ENCODE assay signal across 21 cellular contexts in the genomic region with DNA sequence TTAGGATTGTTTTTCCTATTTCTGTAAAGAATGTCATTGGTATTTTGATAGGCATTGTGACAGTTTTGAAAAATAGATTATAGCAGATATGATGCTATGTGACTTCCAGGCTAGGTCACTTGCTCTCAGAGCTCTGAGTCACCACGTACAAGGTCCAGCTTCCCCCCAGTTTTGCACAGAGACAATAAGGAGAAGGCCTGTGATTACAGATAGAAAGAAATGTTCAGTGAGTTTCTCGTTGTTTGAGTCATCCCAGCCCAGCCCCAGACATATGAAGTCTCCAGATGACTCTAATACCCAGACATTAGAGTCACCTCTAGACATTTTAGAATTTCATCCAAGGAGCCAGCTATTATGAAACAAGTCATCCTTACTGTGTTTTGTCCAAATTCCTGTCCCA. TPM values are rescaled to one million over a fixed set of nuclear protein-coding genes. Genes with fewer than 3 reads are reported as not detected.
A peak's percentile ranks its signal among the peaks of the same experiment; 100 is the strongest.
DNase-seq lines count a peak whose midpoint lies in the region; ATAC-seq and TF ChIP-seq lines count a peak whose summit lies in the region.
"Had no signal": no experiment of that assay in that cellular context is flagged by ENCODE, and none has a peak within 500 bp of the region (broad histone marks: within the 10 kb centered on the region; RNA-seq: fewer than 3 reads in every experiment).

No MANE protein-coding gene starts in this region.

- ATAC-seq in HG02885 (IDR thresholded peaks at IDR 0.05; ENCODE audit: poor library complexity, unreplicated experiment): no peak
- ATAC-seq: left ventricle myocardium superior, psoas muscle had no signal

- CTCF ChIA-PET in MCF 10A (lab: Yijun Ruan, JAX): no interaction called here
- CTCF ChIA-PET in OCI-LY7 (lab: Charles Lee; ENCODE audit: unreplicated experiment): no interaction called here

- TF ChIP-seq CTCF in MCF 10A (IDR thresholded peaks at IDR 0.05; ENCODE audit: unreplicated experiment) (no peak), breast epithelium (IDR thresholded peaks at IDR 0.05) (no peak), OCI-LY7 (conservative IDR thresholded peaks at IDR 0.05; ENCODE audit: low read length) (no peak)

- peak; percentile 34 for DNase-seq in MCF 10A (ENCODE audit: unreplicated experiment)
- DNase-seq in breast epithelium (ENCODE audit: low spot score in 2 of 2): no peak
- peak; percentile 68 for DNase-seq in adipocyte (ENCODE audit: low read depth)
- DNase-seq in glomerular visceral epithelial cell (ENCODE audit: extremely low spot score): peak; percentile 25
- no peak for DNase-seq in NCI-H526 treated with DMSO at 0.1 percent for 48 hours (lab: John Stamatoyannopoulos, UW)
- no peak for DNase-seq in OCI-M1 (lab: John Stamatoyannopoulos, UW)
- DNase-seq in OCI-LY7 (ENCODE audit: low spot score): no peak
- DNase-seq: 8988T; activated CD8-positive, alpha-beta memory T cell treated with anti-CD3 and anti-CD28 coated beads for 24 hours; activated naive CD4-positive, alpha-beta T cell treated with Interleukin-2 at 50 U/mL for 16 hours; DMS 273 treated with DMSO at 0.1 percent for 48 hours; Kasumi-1; left ventricle myocardium superior; NCI-H1694; NCI-H446; psoas muscle had no signal

- H3K4me3 Mint-ChIP-seq in MCF 10A (ENCODE audit: unreplicated experiment): no peak overlapping the region

- H3K9me2 ChIP-seq in OCI-LY7 (ENCODE audit: insufficient read depth, low read length): no peaks in the 10 kb centered on the region

- intact Hi-C loops in MCF 10A (cut with micrococcal nuclease): no loop called here
- intact Hi-C loops in breast epithelium (cut with DNase I; ENCODE audit: low total_unique reads): no loop called here
- intact Hi-C loops in OCI-LY7 (cut with micrococcal nuclease; ENCODE audit: unreplicated experiment): no loop called here

- no peaks in the 10 kb centered on the region for H3K27me3 Mint-ChIP-seq in MCF 10A (ENCODE audit: insufficient read depth, unreplicated experiment)

- H3K36me3 ChIP-seq in breast epithelium (no peaks in the 10 kb centered on the region), adipocyte (ENCODE audit: control insufficient read depth, insufficient read depth, low read length, severe bottlenecking) (no peaks in the 10 kb centered on the region), OCI-LY7 (ENCODE audit: insufficient read depth, low read length) (no peaks in the 10 kb centered on the region)
- H3K36me3 ChIP-seq: HAP-1, tibial nerve had no signal

- H3K27ac Mint-ChIP-seq in MCF 10A (ENCODE audit: low read depth, unreplicated experiment): no peak overlapping the region

- no peaks in the 10 kb centered on the region for H3K4me1 Mint-ChIP-seq in MCF 10A (ENCODE audit: insufficient read depth, unreplicated experiment)

- H3K36me3 Mint-ChIP-seq in MCF 10A (ENCODE audit: insufficient read depth, unreplicated experiment): no peaks in the 10 kb centered on the region

- no peaks in the 10 kb centered on the region for H3K79me2 ChIP-seq in OCI-LY7 (ENCODE audit: insufficient read depth, low read depth, low read length)

- H3K4me3 ChIP-seq in breast epithelium (no peak overlapping the region), adipocyte (ENCODE audit: low read length) (no peak overlapping the region), OCI-LY7 (ENCODE audit: low read depth, low read length, poor library complexity, severe bottlenecking) (no peak overlapping the region)
- H3K4me3 ChIP-seq: HAP-1, PC-9, psoas muscle, tibial nerve had no signal

- H4K20me1 ChIP-seq in OCI-LY7 (ENCODE audit: insufficient read depth, low read length): no peaks in the 10 kb centered on the region

- no peaks in the 10 kb centered on the region for H3K9me3 ChIP-seq in breast epithelium
- H3K9me3 ChIP-seq in adipocyte (ENCODE audit: control insufficient read depth, low read length): no peaks in the 10 kb centered on the region
- H3K9me3 ChIP-seq in OCI-LY7 (ENCODE audit: low read length): no peaks in the 10 kb centered on the region
- H3K9me3 ChIP-seq: HAP-1, tibial nerve had no signal

- no peak overlapping the region for H3K9ac ChIP-seq in adipocyte (ENCODE audit: low read length)

- no peaks in the 10 kb centered on the region for H3K9me3 Mint-ChIP-seq in MCF 10A (ENCODE audit: unreplicated experiment)

- no peaks in the 10 kb centered on the region for H3K4me1 ChIP-seq in breast epithelium
- peaks cover 14% of the 10 kb centered on the region for H3K4me1 ChIP-seq in adipocyte (ENCODE audit: control insufficient read depth, insufficient read depth, low read length)
- H3K4me1 ChIP-seq in OCI-LY7 (ENCODE audit: insufficient read depth, low read length, poor library complexity, severe bottlenecking): no peaks in the 10 kb centered on the region
- H3K4me1 ChIP-seq: HAP-1, psoas muscle, tibial nerve had no signal

- H3K4me2 ChIP-seq in OCI-LY7 (ENCODE audit: low read length): no peak overlapping the region
- H3K4me2 ChIP-seq: PC-9 had no signal

- H3K27ac ChIP-seq in breast epithelium (no peak overlapping the region), OCI-LY7 (ENCODE audit: low read depth, low read length, poor library complexity, severe bottlenecking) (no peak overlapping the region)
- H3K27ac ChIP-seq: PC-9, psoas muscle, tibial nerve, VCaP had no signal

- H3K27me3 ChIP-seq in breast epithelium: no peaks in the 10 kb centered on the region
- H3K27me3 ChIP-seq in adipocyte (replicated peaks; ENCODE audit: control insufficient read depth, insufficient read depth, low read length): no peaks in the 10 kb centered on the region
- H3K27me3 ChIP-seq: tibial nerve had no signal

- no peak for TF ChIP-seq POLR2A in breast epithelium (IDR thresholded peaks at IDR 0.05)

- BruUV-seq in MCF 10A (replicated peaks; lab: Mats Ljungman, UMichigan): no TSS peak
- BruUV-seq in OCI-LY7 (replicated peaks; lab: Mats Ljungman, UMichigan): no TSS peak

- H2AFZ ChIP-seq in OCI-LY7 (ENCODE audit: low read length): no peak overlapping the region
- H2AFZ ChIP-seq: PC-9 had no signal

- POLR2A ChIA-PET in MCF 10A (lab: Yijun Ruan, JAX) (no interaction called here), OCI-LY7 (lab: Charles Lee) (interaction anchor here (0.5 kb wide), 1 partner anchor 14 kb away, joined by 3 read pairs; no protein-coding TSS in a partner anchor)

RNA-seq across cellular contexts. Expression of gene MFAP3L, which starts 57.2 kb away (rescaled TPM):
- total RNA-seq in MCF 10A (2022): 4.1 and 7.7 TPM in 2 replicates
- 10 to 100 TPM in 2 of 3 donors, 1 to 10 TPM in 1; 5.1 to 87.4 (median 19.3) TPM for total RNA-seq in breast epithelium
- not detected in 2 replicates for total RNA-seq in OCI-LY7 (2014; rRNA removed; shearing (Covaris generic))
- total RNA-seq in OCI-LY7 (2022): not detected in 2 replicates

Comparison
In these comparisons a context has a peak if more than half of its experiments do, and no peak if none do; other contexts are left out.
1. DNase-seq: peak in MCF 10A (single experiment), adipocyte (single experiment) and glomerular visceral epithelial cell (single experiment); none in breast epithelium (0 of 2), NCI-H526 treated with DMSO at 0.1 percent for 48 hours (single experiment), OCI-M1 (single experiment) and OCI-LY7 (single experiment).